In the genomic region with DNA sequence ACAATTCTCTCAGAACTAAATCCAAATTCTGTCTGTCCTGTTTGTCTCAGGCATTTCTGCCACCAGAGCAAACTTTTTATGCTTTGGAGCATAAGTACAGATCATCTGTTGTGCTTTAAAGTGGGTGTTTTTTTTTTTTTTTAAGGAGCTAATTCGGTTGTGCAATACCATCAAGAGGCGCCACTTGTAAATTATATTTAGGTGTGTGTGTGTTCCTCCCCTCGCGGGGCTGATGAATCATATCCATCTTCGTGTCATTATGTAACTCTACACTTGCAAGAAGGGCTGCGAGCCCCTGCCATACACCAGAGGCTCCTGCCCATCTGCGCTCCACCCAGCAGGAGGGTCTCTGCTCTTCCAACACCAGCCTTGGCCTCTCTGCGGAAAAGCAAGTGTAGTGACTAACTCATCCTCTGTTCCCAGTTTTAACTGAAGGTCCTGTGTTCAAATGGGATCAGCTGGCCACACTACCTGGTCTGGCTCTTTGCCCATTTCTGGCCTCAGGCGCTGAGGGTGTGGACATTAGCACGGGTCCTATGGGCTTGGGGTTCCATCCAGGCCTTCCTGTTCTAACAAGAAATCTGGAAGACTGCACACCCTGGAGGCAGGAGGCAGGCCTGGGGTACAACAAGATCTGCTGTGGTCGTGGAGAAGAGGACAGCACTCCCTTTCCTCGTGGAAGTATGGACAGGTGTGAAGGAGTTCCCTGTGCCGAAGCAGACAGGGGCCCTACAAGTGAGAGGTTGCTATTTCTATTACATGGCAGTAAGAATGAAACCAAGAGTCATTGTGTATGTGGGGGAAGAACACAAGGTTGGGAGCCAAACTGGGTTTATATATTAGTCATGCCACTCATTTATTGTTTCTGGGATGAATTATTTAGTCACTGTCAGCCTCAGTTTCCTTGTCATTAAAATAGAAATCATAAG, we compare ENCODE assay signal across 9 cellular contexts.
A peak's percentile ranks its signal among the peaks of the same experiment; 100 is the strongest.
DNase-seq lines count a peak whose midpoint lies in the region; ATAC-seq and TF ChIP-seq lines count a peak whose summit lies in the region.
"Had no signal": no experiment of that assay in that cellular context is flagged by ENCODE, and none has a peak within 500 bp of the region (broad histone marks: within the 10 kb centered on the region; RNA-seq: fewer than 3 reads in every experiment).

No MANE protein-coding gene starts in this region.

- TF ChIP-seq CTCF in AG04450 (IDR thresholded peaks at IDR 0.05; ENCODE audit: low read depth, low read length) (no peak), transverse colon (IDR thresholded peaks at IDR 0.05) (no peak), right lobe of liver (IDR thresholded peaks at IDR 0.05) (no peak)

- no peaks in the 10 kb centered on the region for H3K9me3 ChIP-seq in AG04450 (ENCODE audit: control insufficient read depth, insufficient read depth, low read length)
- no peaks in the 10 kb centered on the region for H3K9me3 ChIP-seq in transverse colon
- H3K9me3 ChIP-seq in right lobe of liver = no peaks in the 10 kb centered on the region

- H3K27ac ChIP-seq in AG04450 (ENCODE audit: low read depth, low read length) (peak overlapping the region; percentile 41), transverse colon (peak overlapping the region; percentile 32 to 63 (median 38)), right lobe of liver (no peak overlapping the region)
- H3K27ac ChIP-seq: HL-60 had no signal

- no peak for TF ChIP-seq EP300 in transverse colon (IDR thresholded peaks at IDR 0.05; ENCODE audit: low read depth)

- CTCF ChIA-PET in AG04450 (lab: Charles Lee) = interaction anchor here (0.5 to 2.0 kb wide), 21 partner anchors 9 to 1207 kb away, joined by 3 to 23 read pairs (median 4); a partner anchor contains a TSS

- intact Hi-C loops in head of caudate nucleus (cut with DNase I) (no loop called here), transverse colon (cut with DNase I; ENCODE audit: low total_unique reads) (no loop called here), right lobe of liver (cut with DNase I) (no loop called here)

- H3K27me3 ChIP-seq in AG04450 (ENCODE audit: control insufficient read depth, insufficient read depth, low read length) = no peaks in the 10 kb centered on the region
- no peaks in the 10 kb centered on the region for H3K27me3 ChIP-seq in transverse colon
- H3K27me3 ChIP-seq in right lobe of liver = no peaks in the 10 kb centered on the region

- H3K36me3 ChIP-seq in transverse colon (no peaks in the 10 kb centered on the region), right lobe of liver (no peaks in the 10 kb centered on the region)

- POLR2A ChIA-PET in AG04450 (lab: Yijun Ruan, JAX) = interaction anchor here (0.6 to 2.5 kb wide), 3 partner anchors 13 to 15 kb away, joined by 4 to 15 read pairs (median 4); no protein-coding TSS in a partner anchor

- H3K4me1 ChIP-seq in transverse colon = peaks cover 0 to 28% (median 11%) of the 10 kb centered on the region in 4 donors
- no peaks in the 10 kb centered on the region for H3K4me1 ChIP-seq in right lobe of liver

- ATAC-seq in GM18867 (IDR thresholded peaks at IDR 0.05; ENCODE audit: unreplicated experiment) = peak; percentile 94
- peak; percentile 80 for ATAC-seq in HG02943 (IDR thresholded peaks at IDR 0.05; ENCODE audit: low read depth, unreplicated experiment)
- ATAC-seq in right lobe of liver = no peak

- no peak overlapping the region; the same call in 1 of the 2 replicates for H3K4me3 ChIP-seq in AG04450 (ENCODE audit: low read depth, low read length)
- no peak overlapping the region for H3K4me3 ChIP-seq in transverse colon
- no peak overlapping the region for H3K4me3 ChIP-seq in right lobe of liver

- DNase-seq in AG04450 (ENCODE audit: low read depth, low spot score) (no peak), NOMO-1 treated with dmso at 0.1 percent for 144 hours (lab: John Stamatoyannopoulos, UW; ENCODE audit: unreplicated experiment) (peak; percentile 78), head of caudate nucleus (peak in 26 of 42 donors; percentile 20 to 84 (median 57)), transverse colon (no peak), LoVo (ENCODE audit: low spot score) (no peak), right lobe of liver (no peak)

- in situ Hi-C loops in transverse colon (cut with MboI; ENCODE audit: low pct_ligation_motif_present in 1 of 4, low pct_unique_long_range_greater_than_20kb in 1 of 4, low sequenced_read_pairs in 3 of 4) = loop anchor here in 2 of 4 donors (10.0 kb wide), 2 partner anchors 89 to 219 kb away; no protein-coding TSS in a partner anchor

- TF ChIP-seq POLR2A in transverse colon (IDR thresholded peaks at IDR 0.05) = no peak
- TF ChIP-seq POLR2A in right lobe of liver (IDR thresholded peaks at IDR 0.05) = no peak

- WGBS in transverse colon (ENCODE audit: low coverage in 1 of 2), 2 donors = 43 to 55% methylated on average over 3 to 13 of the region's 13 CpGs
- WGBS in right lobe of liver (ENCODE audit: insufficient coverage, low coverage, low lambda C conversion rate, missing lambda C conversion rate) = 77% methylated on average over 13 of the region's 13 CpGs

Comparison
In these comparisons a context has a peak if more than half of its experiments do, and no peak if none do; other contexts are left out.
1. DNase-seq: peak in NOMO-1 treated with dmso at 0.1 percent for 144 hours (single experiment) and head of caudate nucleus (26 of 42); none in AG04450 (single experiment), transverse colon (single experiment), LoVo (single experiment) and right lobe of liver (0 of 3).
2. H3K27ac ChIP-seq: peak in AG04450 (single experiment) and transverse colon (4 of 4); none in right lobe of liver (0 of 3).
3. ATAC-seq: peak in GM18867 (single experiment) and HG02943 (single experiment); none in right lobe of liver (0 of 4).